8 cellular contexts compared by ENCODE assay signal in genomic region chr4:153438916-153439756, GRCh38. TPM values are rescaled to one million over a fixed set of nuclear protein-coding genes. Genes with fewer than 3 reads are reported as not detected.
A peak's percentile ranks its signal among the peaks of the same experiment; 100 is the strongest.
DNase-seq lines count a peak whose midpoint lies in the region; ATAC-seq, FAIRE-seq and TF ChIP-seq lines count a peak whose summit lies in the region.

No MANE protein-coding gene starts in this region.

- H3K36me3 ChIP-seq in Peyer's patch: no peaks in the 10 kb centered on the region
- H3K36me3 ChIP-seq in thoracic aorta: no peaks in the 10 kb centered on the region

- H3K27me3 ChIP-seq in Peyer's patch (no peaks in the 10 kb centered on the region), thoracic aorta (replicated peaks; ENCODE audit: insufficient read depth) (no peaks in the 10 kb centered on the region)

- H3K4me3 ChIP-seq in GM12865 (ENCODE audit: low read depth, low read length): peak overlapping the region; percentile 61
- H3K4me3 ChIP-seq in Peyer's patch: peak overlapping the region; percentile 10 to 26 (median 18)
- H3K4me3 ChIP-seq in thoracic aorta: peak overlapping the region; percentile 49

- TF ChIP-seq CTCF in GM12865 (IDR thresholded peaks at IDR 0.05; ENCODE audit: insufficient read depth, low read depth, low read length, missing control alignments) (no peak), Peyer's patch (IDR thresholded peaks at IDR 0.05) (no peak), thoracic aorta (IDR thresholded peaks at IDR 0.05) (no peak)

- FAIRE-seq in HTR-8/SVneo (lab: Jason Lieb, UNC): no peak

- ATAC-seq in GM21717 (IDR thresholded peaks at IDR 0.05; ENCODE audit: unreplicated experiment) (peak; percentile 71), thoracic aorta (ENCODE audit: insufficient number of reproducible peaks, low FRiP score, low read depth) (no peak)

- H3K27ac ChIP-seq in Peyer's patch (peak overlapping the region; percentile 64 to 72 (median 68)), thoracic aorta (peak overlapping the region; percentile 15 to 56)

- H3K4me1 ChIP-seq in Peyer's patch (peaks cover 0 to 4% (median 0%) of the 10 kb centered on the region in 4 donors), thoracic aorta (ENCODE audit: control insufficient read depth in 1 of 2, low read depth in 2 of 2) (peaks cover 4 to 8% of the 10 kb centered on the region in 2 donors)

- peak; percentile 76 for DNase-seq in GM12865 (ENCODE audit: low read depth)
- DNase-seq in Peyer's patch: peak in 2 of 3 donors; percentile 60 to 65
- DNase-seq in germinal center (ENCODE audit: low spot score): peak; percentile 54
- DNase-seq in thoracic aorta (ENCODE audit: low spot score): no peak
- no peak for DNase-seq in HTR-8/SVneo (ENCODE audit: insufficient read length, low spot score)
- DNase-seq in SIG-M5 (lab: John Stamatoyannopoulos, UW): no peak
- no peak for DNase-seq in NCI-H446 treated with DMSO at 0.1 percent for 48 hours (lab: John Stamatoyannopoulos, UW)

- TF ChIP-seq POLR2A in Peyer's patch (IDR thresholded peaks at IDR 0.05): no peak

- H3K9me3 ChIP-seq in Peyer's patch (no peaks in the 10 kb centered on the region), thoracic aorta (no peaks in the 10 kb centered on the region)

RNA-seq across cellular contexts. Expression of gene TMEM131L, which starts 27.0 kb away (rescaled TPM):
- total RNA-seq in Peyer's patch (10 to 100 TPM in 1 of 4 donors, 1 to 10 TPM in 3; 5.2 to 54.5 (median 7.0) TPM), thoracic aorta (10 to 100 TPM; 22.2 to 25.6 TPM)

Comparison
In these comparisons a context has a peak if more than half of its experiments do, and no peak if none do; other contexts are left out.
1. DNase-seq: peak in GM12865 (single experiment), Peyer's patch (2 of 3) and germinal center (single experiment); none in thoracic aorta (single experiment), HTR-8/SVneo (single experiment), SIG-M5 (single experiment) and NCI-H446 treated with DMSO at 0.1 percent for 48 hours (single experiment).
2. Peak in every context shown above with its lines, with median percentiles within 50 percentile points of each other: H3K4me3 ChIP-seq.